31 cellular contexts compared by ENCODE assay signal in genomic region chr18:30855762-30856161, GRCh38.
"Had no signal": no experiment of that assay in that cellular context is flagged by ENCODE, and none has a peak within 500 bp of the region (broad histone marks: within the 10 kb centered on the region; RNA-seq: fewer than 3 reads in every experiment).

No MANE protein-coding gene starts in this region.

- ATAC-seq: activated CD8-positive, alpha-beta T cell treated with anti-CD3 and anti-CD28 coated beads for 36 hours; activated naive CD8-positive, alpha-beta T cell treated with anti-CD3 and anti-CD28 coated beads, Interleukin-2, amount 50 U/mL, for 24 hours; activated T-cell treated with anti-CD3 and anti-CD28 coated beads, Interleukin-2, amount 50 U/mL, for 4 hours; activated T-cell treated with anti-CD3 and anti-CD28 coated beads, Interleukin-2, amount 50 U/mL, for 72 hours; activated T-helper 17 cell treated with anti-CD3 and anti-CD28 coated beads, Interleukin-2, amount 50 U/mL, for 72 hours had no signal

- H3K36me3 ChIP-seq: ascending aorta, cardiac muscle cell had no signal

- H3K9me3 ChIP-seq: ascending aorta had no signal

- H3K4me1 ChIP-seq: ascending aorta had no signal

- H3K4me3 ChIP-seq: ascending aorta, cardiac muscle cell had no signal

- FAIRE-seq: bronchial epithelial cell, TTC549 had no signal

- H3K27me3 ChIP-seq: ascending aorta, cardiac muscle cell had no signal

- DNase-seq: activated B cell treated with CpG ODN at 0.5 μM for 24 hours; activated CD4-positive, alpha-beta memory T cell treated with anti-CD3 and anti-CD28 coated beads for 36 hours; activated CD4-positive, alpha-beta T cell treated with anti-CD3 and anti-CD28 coated beads for 4 hours; activated CD4-positive, alpha-beta T cell treated with anti-CD3 and anti-CD28 coated beads, Interleukin-2, amount 10 ng/mL, durations not matched to agents 24 days and 14 days; activated CD4-positive, alpha-beta T cell treated with anti-CD3 and anti-CD28 coated beads, Interleukin-2, amount 50 U/mL, for 1 hour; activated CD4-positive, alpha-beta T cell treated with anti-CD3 and anti-CD28 coated beads, Interleukin-2, amount 50 U/mL, for 4 hours; activated CD4-positive, CD25-positive, alpha-beta regulatory T cell treated with anti-CD3 and anti-CD28 coated beads, Interleukin-2, amount 50 U/mL, for 72 hours; activated CD8-positive, alpha-beta memory T cell treated with anti-CD3 and anti-CD28 coated beads, Interleukin-2, amount 50 U/mL, for 4 hours; activated CD8-positive, alpha-beta T cell treated with anti-CD3 and anti-CD28 coated beads for 36 hours; activated effector memory CD4-positive, alpha-beta T cell treated with anti-CD3 and anti-CD28 coated beads, Interleukin-2, amount 50 U/mL, for 16 hours; activated gamma-delta T cell treated with Interleukin-2 at 50 U/mL for 16 hours; activated naive CD4-positive, alpha-beta T cell treated with anti-CD3 and anti-CD28 coated beads, Interleukin-2, amount 10 ng/mL, durations not matched to agents 7 days and 5 days; activated naive CD4-positive, alpha-beta T cell treated with Interleukin-2 at 50 U/mL for 16 hours; activated naive CD8-positive, alpha-beta T cell treated with anti-CD3 and anti-CD28 coated beads, Interleukin-2, amount 10 ng/mL, durations not matched to agents 7 days and 5 days; activated naive CD8-positive, alpha-beta T cell treated with anti-CD3 and anti-CD28 coated beads, Interleukin-2, amount 50 U/mL, for 24 hours; activated T-cell treated with anti-CD3 and anti-CD28 coated beads for 4 hours; activated T-cell treated with anti-CD3 and anti-CD28 coated beads, Interleukin-2, amount 50 U/mL, for 1 hour; activated T-cell treated with anti-CD3 and anti-CD28 coated beads, Interleukin-2, amount 50 U/mL, for 4 hours; activated T-cell treated with anti-CD3 and anti-CD28 coated beads, Interleukin-2, amount 50 U/mL, for 72 hours; amygdala; anterior cingulate cortex; caudate nucleus; cerebellar nuclear complex; T-helper 2 cell; T-helper 9 cell had no signal

- H3K27ac ChIP-seq: ascending aorta, cardiac muscle cell, VCaP had no signal
